Comparison of ENCODE assay signal across 7 cellular contexts in genomic region chr3:128653993-128654805, GRCh38. TPM values are rescaled to one million over a fixed set of nuclear protein-coding genes. Genes with fewer than 3 reads are reported as not detected.
DNase-seq lines count a peak whose midpoint lies in the region; ATAC-seq and TF ChIP-seq lines count a peak whose summit lies in the region.
"Not testable (repeated sequence)": the region's sequence is repeated elsewhere in the genome, so short reads cannot be mapped to it uniquely, and the experiment has no call there.

No MANE protein-coding gene starts in this region.

- not testable (repeated sequence) for ATAC-seq in activated CD8-positive, alpha-beta memory T cell treated with anti-CD3 and anti-CD28 coated beads, Interleukin-2, amount 10 ng/mL, durations not matched to agents 7 days and 5 days; natural killer cell

- H3K27ac Mint-ChIP-seq in T-helper 1 cell treated with Interleukin-12 subunit alpha and Interleukin-12 subunit beta and Interleukin-4 antibody, amounts not matched to agents 30 μg/mL and 1 μg/mL, for 36 hours: peak overlapping the region; percentile 13
- peak overlapping the region; percentile 64 for H3K27ac Mint-ChIP-seq in activated CD8-positive, alpha-beta memory T cell treated with anti-CD3 and anti-CD28 coated beads, Interleukin-2, amount 10 ng/mL, durations not matched to agents 7 days and 5 days
- H3K27ac Mint-ChIP-seq in activated naive CD4-positive, alpha-beta T cell treated with anti-CD3 and anti-CD28 coated beads, Interleukin-2, amount 50 U/mL, for 24 hours: peak overlapping the region; percentile 35
- peak overlapping the region in 1 of 2 donors; percentile 46 for H3K27ac Mint-ChIP-seq in natural killer cell

- H3K4me3 ChIP-seq in epithelial cell of proximal tubule (ENCODE audit: low read depth, low read length): peak overlapping the region; percentile 51

- not testable (repeated sequence) for H3K27me3 Mint-ChIP-seq in T-helper 1 cell treated with Interleukin-12 subunit alpha and Interleukin-12 subunit beta and Interleukin-4 antibody, amounts not matched to agents 30 μg/mL and 1 μg/mL, for 36 hours (ENCODE audit: low read depth); activated CD8-positive, alpha-beta memory T cell treated with anti-CD3 and anti-CD28 coated beads, Interleukin-2, amount 10 ng/mL, durations not matched to agents 7 days and 5 days; activated naive CD4-positive, alpha-beta T cell treated with anti-CD3 and anti-CD28 coated beads, Interleukin-2, amount 50 U/mL, for 24 hours; natural killer cell (ENCODE audit: low read depth in 2 of 2)

- peak overlapping the region; percentile 87 for H3K4me3 Mint-ChIP-seq in T-helper 1 cell treated with Interleukin-12 subunit alpha and Interleukin-12 subunit beta and Interleukin-4 antibody, amounts not matched to agents 30 μg/mL and 1 μg/mL, for 36 hours
- H3K4me3 Mint-ChIP-seq in activated CD8-positive, alpha-beta memory T cell treated with anti-CD3 and anti-CD28 coated beads, Interleukin-2, amount 10 ng/mL, durations not matched to agents 7 days and 5 days: peak overlapping the region; percentile 77
- H3K4me3 Mint-ChIP-seq in activated naive CD4-positive, alpha-beta T cell treated with anti-CD3 and anti-CD28 coated beads, Interleukin-2, amount 50 U/mL, for 24 hours: peak overlapping the region; percentile 90
- H3K4me3 Mint-ChIP-seq in natural killer cell: peak overlapping the region; percentile 89

- not testable (repeated sequence) for TF ChIP-seq CTCF in epithelial cell of proximal tubule (conservative IDR thresholded peaks at IDR 0.05; ENCODE audit: low read depth, low read length); natural killer cell (IDR thresholded peaks at IDR 0.05)

- peak; percentile 49 for DNase-seq in GF-D8 (lab: John Stamatoyannopoulos, UW)
- peak; percentile 67 for DNase-seq in activated CD8-positive, alpha-beta memory T cell treated with anti-CD3 and anti-CD28 coated beads, Interleukin-2, amount 10 ng/mL, durations not matched to agents 7 days and 5 days
- DNase-seq in epithelial cell of proximal tubule (ENCODE audit: low read depth); natural killer cell: not testable (repeated sequence)
- DNase-seq in stimulated activated CD4-positive, alpha-beta T cell treated with anti-CD3 and anti-CD28 coated beads, Interleukin-15, amount 100 ng/mL, for 24 hours: peak; percentile 41

- not testable (repeated sequence) for H3K9me3 Mint-ChIP-seq in T-helper 1 cell treated with Interleukin-12 subunit alpha and Interleukin-12 subunit beta and Interleukin-4 antibody, amounts not matched to agents 30 μg/mL and 1 μg/mL, for 36 hours; activated CD8-positive, alpha-beta memory T cell treated with anti-CD3 and anti-CD28 coated beads, Interleukin-2, amount 10 ng/mL, durations not matched to agents 7 days and 5 days (ENCODE audit: low read depth); activated naive CD4-positive, alpha-beta T cell treated with anti-CD3 and anti-CD28 coated beads, Interleukin-2, amount 50 U/mL, for 24 hours; natural killer cell

- intact Hi-C loops in natural killer cell (cut with micrococcal nuclease): not testable (repeated sequence)

- H3K36me3 Mint-ChIP-seq in T-helper 1 cell treated with Interleukin-12 subunit alpha and Interleukin-12 subunit beta and Interleukin-4 antibody, amounts not matched to agents 30 μg/mL and 1 μg/mL, for 36 hours (ENCODE audit: low read depth); activated CD8-positive, alpha-beta memory T cell treated with anti-CD3 and anti-CD28 coated beads, Interleukin-2, amount 10 ng/mL, durations not matched to agents 7 days and 5 days; activated naive CD4-positive, alpha-beta T cell treated with anti-CD3 and anti-CD28 coated beads, Interleukin-2, amount 50 U/mL, for 24 hours; natural killer cell: not testable (repeated sequence)

- CTCF ChIA-PET in activated CD8-positive, alpha-beta memory T cell treated with anti-CD3 and anti-CD28 coated beads, Interleukin-2, amount 10 ng/mL, durations not matched to agents 7 days and 5 days (lab: Charles Lee): interaction anchor here (0.7 to 2.3 kb wide), 19 partner anchors 14 to 729 kb away, joined by 3 to 13 read pairs (median 3); no protein-coding TSS in a partner anchor

- not testable (repeated sequence) for H3K4me1 Mint-ChIP-seq in T-helper 1 cell treated with Interleukin-12 subunit alpha and Interleukin-12 subunit beta and Interleukin-4 antibody, amounts not matched to agents 30 μg/mL and 1 μg/mL, for 36 hours (ENCODE audit: low read depth)
- peaks cover 23% of the 10 kb centered on the region for H3K4me1 Mint-ChIP-seq in activated CD8-positive, alpha-beta memory T cell treated with anti-CD3 and anti-CD28 coated beads, Interleukin-2, amount 10 ng/mL, durations not matched to agents 7 days and 5 days
- peaks cover 12% of the 10 kb centered on the region for H3K4me1 Mint-ChIP-seq in activated naive CD4-positive, alpha-beta T cell treated with anti-CD3 and anti-CD28 coated beads, Interleukin-2, amount 50 U/mL, for 24 hours
- peaks cover 13 to 18% of the 10 kb centered on the region in 2 donors for H3K4me1 Mint-ChIP-seq in natural killer cell

RNA-seq across cellular contexts. Expression of gene RPN1, which starts 3.6 kb away (rescaled TPM):
- 100 to 1,000 TPM; 151 to 175 TPM for total RNA-seq in activated CD8-positive, alpha-beta memory T cell treated with anti-CD3 and anti-CD28 coated beads, Interleukin-2, amount 10 ng/mL, durations not matched to agents 7 days and 5 days
- total RNA-seq in epithelial cell of proximal tubule (285 and 329 TPM in 2 replicates), natural killer cell (100 to 1,000 TPM in 1 of 3 donors, 10 to 100 TPM in 2; 90.5 to 130 (median 92.1) TPM)
